17 cellular contexts compared by ENCODE assay signal in genomic region chr3:101842935-101843330, GRCh38. TPM values are rescaled to one million over a fixed set of nuclear protein-coding genes. Genes with fewer than 3 reads are reported as not detected.
A peak's percentile ranks its signal among the peaks of the same experiment; 100 is the strongest.
DNase-seq lines count a peak whose midpoint lies in the region; ATAC-seq, FAIRE-seq and TF ChIP-seq lines count a peak whose summit lies in the region.
"Had no signal": no experiment of that assay in that cellular context is flagged by ENCODE, and none has a peak within 500 bp of the region (broad histone marks: within the 10 kb centered on the region; RNA-seq: fewer than 3 reads in every experiment).

No MANE protein-coding gene starts in this region.

- H3K9ac ChIP-seq in HUES64 (ENCODE audit: low read depth, low read length) (no peak overlapping the region), neuronal stem cell (ENCODE audit: low read depth, low read length, poor library complexity) (no peak overlapping the region)
- H3K9ac ChIP-seq: KMS-11 had no signal

- peak overlapping the region; percentile 37 for H3K27ac Mint-ChIP-seq in central memory CD8-positive, alpha-beta T cell (ENCODE audit: low read depth)
- no peak overlapping the region for H3K27ac Mint-ChIP-seq in activated CD4-positive, alpha-beta memory T cell treated with anti-CD3 and anti-CD28 coated beads for 36 hours
- H3K27ac Mint-ChIP-seq: CD8-positive, alpha-beta T cell had no signal

- H3K9me3 ChIP-seq in HUES64 (ENCODE audit: insufficient read depth, low read depth, low read length) (no peaks in the 10 kb centered on the region), neuronal stem cell (replicated peaks in 1 of 2; ENCODE audit: control insufficient read depth in 2 of 2, insufficient read depth in 1 of 2, low read depth in 1 of 2, low read length in 2 of 2) (no peaks in the 10 kb centered on the region)
- H3K9me3 ChIP-seq: BE2C, MG63, Peyer's patch had no signal

- CTCF ChIA-PET in activated CD4-positive, alpha-beta memory T cell treated with anti-CD3 and anti-CD28 coated beads for 36 hours (lab: Charles Lee): no interaction called here

- H3K79me1 ChIP-seq in neuronal stem cell (ENCODE audit: low read depth, low read length): no peaks in the 10 kb centered on the region

- no peak overlapping the region for H2BK120ac ChIP-seq in neuronal stem cell (ENCODE audit: low read depth, low read length)

- no peaks in the 10 kb centered on the region for H3K27me3 Mint-ChIP-seq in central memory CD8-positive, alpha-beta T cell
- no peaks in the 10 kb centered on the region for H3K27me3 Mint-ChIP-seq in activated CD4-positive, alpha-beta memory T cell treated with anti-CD3 and anti-CD28 coated beads for 36 hours

- no peak overlapping the region for H2AFZ ChIP-seq in neuronal stem cell (ENCODE audit: low read length)

- no peaks in the 10 kb centered on the region for H3K27me3 ChIP-seq in HUES64 (ENCODE audit: insufficient read depth, low read length)
- no peaks in the 10 kb centered on the region for H3K27me3 ChIP-seq in neuronal stem cell (ENCODE audit: control insufficient read depth in 3 of 3, insufficient read depth in 3 of 3, low read depth in 1 of 3, low read length in 3 of 3)
- H3K27me3 ChIP-seq: BE2C, MG63, Peyer's patch had no signal

- H3K4me2 ChIP-seq in neuronal stem cell (ENCODE audit: insufficient read depth, low read length, poor library complexity, severe bottlenecking): no peak overlapping the region
- H3K4me2 ChIP-seq: KMS-11 had no signal

- no peak for DNase-seq in GM12892 (ENCODE audit: insufficient read length)
- DNase-seq in central memory CD8-positive, alpha-beta T cell (ENCODE audit: low spot score in 2 of 2): no peak
- no peak for DNase-seq in neuronal stem cell (ENCODE audit: low spot score)
- no peak for DNase-seq in globus pallidus (ENCODE audit: low spot score)
- no peak for DNase-seq in activated CD4-positive, alpha-beta memory T cell treated with anti-CD3 and anti-CD28 coated beads for 36 hours
- no peak for DNase-seq in NOMO-1 treated with DMSO at 0.1 percent for 48 hours (lab: John Stamatoyannopoulos, UW; ENCODE audit: unreplicated experiment)
- no peak for DNase-seq in hippocampal formation (lab: John Stamatoyannopoulos, UW)
- DNase-seq: BE2C; CD8-positive, alpha-beta T cell; NCI-H1105; NCI-H1694 treated with DMSO at 0.1 percent for 48 hours; NCI-H345; Peyer's patch; Right ventricle myocardium superior had no signal

- H3K14ac ChIP-seq in neuronal stem cell (ENCODE audit: low read length): no peak overlapping the region

- H2BK15ac ChIP-seq in neuronal stem cell (ENCODE audit: low read length): no peak overlapping the region

- H2BK12ac ChIP-seq in neuronal stem cell (ENCODE audit: low read length): no peak overlapping the region

- intact Hi-C loops in activated CD4-positive, alpha-beta memory T cell treated with anti-CD3 and anti-CD28 coated beads for 36 hours (cut with micrococcal nuclease): loop anchor here (1.0 kb wide), 1 partner anchor 10 kb away; no protein-coding TSS in a partner anchor

- H3K4me3 ChIP-seq in HUES64 (ENCODE audit: low read length): no peak overlapping the region
- no peak overlapping the region for H3K4me3 ChIP-seq in neuronal stem cell (ENCODE audit: low read length in 2 of 2)
- H3K4me3 ChIP-seq: MG63, Peyer's patch had no signal

- no peak overlapping the region for H2AK5ac ChIP-seq in neuronal stem cell (ENCODE audit: low read depth, low read length)

- H4K8ac ChIP-seq in neuronal stem cell (ENCODE audit: low read depth, low read length): no peak overlapping the region

- H3K27ac ChIP-seq in HUES64 (ENCODE audit: low read depth, low read length) (peak overlapping the region; percentile 20), neuronal stem cell (replicated peaks; ENCODE audit: low read length) (peak overlapping the region; percentile 28)
- H3K27ac ChIP-seq: KMS-11, Peyer's patch had no signal

- no peak overlapping the region for H3K4me3 Mint-ChIP-seq in central memory CD8-positive, alpha-beta T cell
- no peak overlapping the region for H3K4me3 Mint-ChIP-seq in activated CD4-positive, alpha-beta memory T cell treated with anti-CD3 and anti-CD28 coated beads for 36 hours
- H3K4me3 Mint-ChIP-seq: CD8-positive, alpha-beta T cell had no signal

- H3K9me3 Mint-ChIP-seq in central memory CD8-positive, alpha-beta T cell: peaks cover 7% of the 10 kb centered on the region
- peaks cover 4% of the 10 kb centered on the region for H3K9me3 Mint-ChIP-seq in activated CD4-positive, alpha-beta memory T cell treated with anti-CD3 and anti-CD28 coated beads for 36 hours

- H3K36me3 Mint-ChIP-seq in central memory CD8-positive, alpha-beta T cell (ENCODE audit: insufficient read depth): peaks cover 1% of the 10 kb centered on the region
- peaks cover 12% of the 10 kb centered on the region for H3K36me3 Mint-ChIP-seq in activated CD4-positive, alpha-beta memory T cell treated with anti-CD3 and anti-CD28 coated beads for 36 hours

- no peak overlapping the region for H3K23ac ChIP-seq in neuronal stem cell (ENCODE audit: low read depth, low read length, poor library complexity)

- peaks cover 26% of the 10 kb centered on the region for H3K4me1 ChIP-seq in HUES64 (ENCODE audit: insufficient read depth, low read length)
- peaks cover 2 to 9% of the 10 kb centered on the region in 2 donors for H3K4me1 ChIP-seq in neuronal stem cell (ENCODE audit: control insufficient read depth in 2 of 2, insufficient read depth in 1 of 2, low read depth in 1 of 2, low read length in 2 of 2)
- H3K4me1 ChIP-seq: BE2C had no signal

- H3K36me3 ChIP-seq in HUES64 (ENCODE audit: insufficient read depth, low read length) (no peaks in the 10 kb centered on the region), neuronal stem cell (replicated peaks in 1 of 2; ENCODE audit: control insufficient read depth in 2 of 2, insufficient read depth in 2 of 2, low read length in 2 of 2) (no peaks in the 10 kb centered on the region)
- H3K36me3 ChIP-seq: BE2C, MG63, Peyer's patch had no signal

- WGBS in HUES64: 53% methylated on average over 2 of the region's 3 CpGs
- WGBS in neuronal stem cell (ENCODE audit: extremely low coverage in 2 of 2, insufficient read length in 2 of 2, insufficient replicate concordance in 1 of 2), 2 donors: no CpG with 5 or more reads among the region's 3 CpGs

- no peak overlapping the region for H2BK5ac ChIP-seq in neuronal stem cell (ENCODE audit: low read length)

- no peak for TF ChIP-seq POLR2A in GM12892 (IDR thresholded peaks at IDR 0.05; ENCODE audit: low read depth, low read length)

- POLR2A ChIA-PET in activated CD4-positive, alpha-beta memory T cell treated with anti-CD3 and anti-CD28 coated beads for 36 hours (lab: Charles Lee): no interaction called here

- no peak overlapping the region for H3K18ac ChIP-seq in neuronal stem cell (ENCODE audit: low read length)

- ATAC-seq in central memory CD8-positive, alpha-beta T cell (replicated peaks; ENCODE audit: extremely low read depth, poor library complexity, severe bottlenecking): no peak
- ATAC-seq: CD8-positive, alpha-beta T cell had no signal

- H3K4ac ChIP-seq in neuronal stem cell (ENCODE audit: low read length): no peak overlapping the region

- H3K4me1 Mint-ChIP-seq in central memory CD8-positive, alpha-beta T cell: peaks cover 6% of the 10 kb centered on the region
- H3K4me1 Mint-ChIP-seq in activated CD4-positive, alpha-beta memory T cell treated with anti-CD3 and anti-CD28 coated beads for 36 hours (ENCODE audit: low read depth): peaks cover 6% of the 10 kb centered on the region

- peak; percentile 69 for FAIRE-seq in GM12892 (lab: Jason Lieb, UNC)

- no peak overlapping the region for H4K91ac ChIP-seq in neuronal stem cell (ENCODE audit: low read depth, low read length, poor library complexity)

RNA-seq across cellular contexts. Expression of gene NFKBIZ, which starts 6.4 kb away (rescaled TPM):
- polyA plus RNA-seq in GM12892 (2012; ENCODE audit: missing spikeins): 27.7 TPM
- 3.7 TPM for polyA plus RNA-seq in HUES64 (2013, experiment 1 of 2)
- 4.5 TPM for polyA plus RNA-seq in HUES64 (2013, experiment 2 of 2)
- polyA plus RNA-seq in neuronal stem cell (2013, experiment 1 of 2): 5.5 TPM
- polyA plus RNA-seq in neuronal stem cell (2013, experiment 2 of 2): 6.6 TPM
- total RNA-seq in activated CD4-positive, alpha-beta memory T cell treated with anti-CD3 and anti-CD28 coated beads for 36 hours: 10 to 100 TPM; 65.9 to 74.9 TPM
